26 cellular contexts compared by ENCODE assay signal in genomic region chr10:123019264-123019663, GRCh38.
"Had no signal": no experiment of that assay in that cellular context is flagged by ENCODE, and none has a peak within 500 bp of the region (broad histone marks: within the 10 kb centered on the region; RNA-seq: fewer than 3 reads in every experiment).

No MANE protein-coding gene starts in this region.

- FAIRE-seq: colon, keratinocyte had no signal

- H3K27me3 ChIP-seq: dorsolateral prefrontal cortex, esophagus muscularis mucosa, heart right ventricle, neutrophil, right atrium auricular region, sigmoid colon, stomach, thyroid gland, vagina had no signal

- H3K9me3 ChIP-seq: esophagus muscularis mucosa, heart right ventricle, mucosa of descending colon, neutrophil, right atrium auricular region, sigmoid colon, stomach, thyroid gland, vagina had no signal

- ATAC-seq: heart right ventricle; natural killer cell treated with Interleukin-12 subunit alpha and Interleukin-12 subunit beta and Interleukin-15 and Interleukin-18, amount 100 ng/mL, for 72 hours; stimulated activated effector memory CD8-positive, alpha-beta T cell treated with anti-CD3 and anti-CD28 coated beads, Interleukin-12 subunit alpha, Interleukin-12 subunit beta, amount 100 ng/mL, for 72 hours had no signal

- H3K36me3 ChIP-seq: esophagus muscularis mucosa, heart right ventricle, neutrophil, right atrium auricular region, sigmoid colon, stomach, thyroid gland, vagina had no signal

- H3K4me3 ChIP-seq: dorsolateral prefrontal cortex, esophagus muscularis mucosa, heart right ventricle, mucosa of descending colon, right atrium auricular region, sigmoid colon, stomach, thyroid gland, vagina had no signal

- H3K9ac ChIP-seq: parathyroid adenoma had no signal

- H3K4me1 ChIP-seq: esophagus muscularis mucosa, heart right ventricle, parathyroid adenoma, right atrium auricular region, sigmoid colon had no signal

- DNase-seq: dorsolateral prefrontal cortex; effector CD4-positive, alpha-beta T cell; foreskin melanocyte; glutamatergic neuron; heart right ventricle; hypothalamus; mesenchymal stem cell; mucosa of descending colon; naive B cell; sigmoid colon; stimulated activated CD4-positive, alpha-beta T cell treated with anti-CD3 and anti-CD28 coated beads, Interleukin-2, amount 100 ng/mL, for 24 hours; stimulated activated CD4-positive, alpha-beta T cell treated with anti-CD3 and anti-CD28 coated beads, Interleukin-4, amount 100 ng/mL, for 24 hours; stimulated activated naive CD4-positive, alpha-beta T cell treated with Interleukin-2 at 50 U/mL for 16 hours; stomach; thyroid gland; trophoblast cell had no signal

- H3K27ac ChIP-seq: dorsolateral prefrontal cortex, epithelial cell of prostate, esophagus muscularis mucosa, heart right ventricle, neutrophil, parathyroid adenoma, right atrium auricular region, sigmoid colon, stomach, thyroid gland, vagina had no signal

- H2AFZ ChIP-seq: parathyroid adenoma had no signal
